In genomic region chr1:65687435-65688214, GRCh38 we compare ENCODE assay signal across 8 cellular contexts.
DNase-seq lines count a peak whose midpoint lies in the region; ATAC-seq and TF ChIP-seq lines count a peak whose summit lies in the region.

No MANE protein-coding gene starts in this region.

- no peak overlapping the region for H3K9ac ChIP-seq in MM.1S (ENCODE audit: low read length)
- H3K9ac ChIP-seq in SK-N-MC (ENCODE audit: insufficient read length): no peak overlapping the region

- no peak for TF ChIP-seq POLR2A in upper lobe of left lung (IDR thresholded peaks at IDR 0.05)

- no peak overlapping the region for H2AFZ ChIP-seq in MM.1S (ENCODE audit: low read length)

- no peaks in the 10 kb centered on the region for H3K79me2 ChIP-seq in MM.1S (ENCODE audit: low read length)

- H3K9me3 ChIP-seq in MM.1S (replicated peaks; ENCODE audit: insufficient read depth, low read length): no peaks in the 10 kb centered on the region
- H3K9me3 ChIP-seq in SK-N-MC (ENCODE audit: low read depth, low read length): no peaks in the 10 kb centered on the region
- H3K9me3 ChIP-seq in upper lobe of left lung: no peaks in the 10 kb centered on the region

- TF ChIP-seq CTCF in MM.1S (IDR thresholded peaks at IDR 0.05; ENCODE audit: low read length) (peak; percentile 92), upper lobe of left lung (IDR thresholded peaks at IDR 0.05) (peak; percentile 89 to 96 (median 94))

- H3K27me3 ChIP-seq in MM.1S (replicated peaks; ENCODE audit: insufficient read depth, low read length) (no peaks in the 10 kb centered on the region), upper lobe of left lung (no peaks in the 10 kb centered on the region)

- no peaks in the 10 kb centered on the region for H4K20me1 ChIP-seq in MM.1S (ENCODE audit: insufficient read depth, low read length)

- peak; percentile 76 for ATAC-seq in Right ventricle myocardium inferior
- peak; percentile 89 to 94 for ATAC-seq in upper lobe of left lung (ENCODE audit: low FRiP score in 2 of 2)

- 16 to 19% methylated on average over 8 of the region's 8 CpGs for WGBS in upper lobe of left lung, 2 donors

- H3F3A ChIP-seq in MM.1S (ENCODE audit: insufficient read depth, low read length): no peaks in the 10 kb centered on the region

- intact Hi-C loops in Right ventricle myocardium inferior (cut with DNase I): loop anchor here (1.0 to 10.0 kb wide), 4 partner anchors 255 to 1003 kb away; no protein-coding TSS in a partner anchor

- H3K36me3 ChIP-seq in MM.1S (replicated peaks; ENCODE audit: insufficient read depth, low read length) (no peaks in the 10 kb centered on the region), SK-N-MC (ENCODE audit: insufficient read depth, low read length) (no peaks in the 10 kb centered on the region), upper lobe of left lung (no peaks in the 10 kb centered on the region)

- no peak for TF ChIP-seq EP300 in upper lobe of left lung (IDR thresholded peaks at IDR 0.05)

- H3K4me3 ChIP-seq in MM.1S (ENCODE audit: low read length): no peak overlapping the region
- peak overlapping the region; percentile 49 for H3K4me3 ChIP-seq in SK-N-MC
- H3K4me3 ChIP-seq in upper lobe of left lung: no peak overlapping the region

- DNase-seq in ELF-1 (ENCODE audit: low read depth, low spot score): peak; percentile 92
- peak; percentile 81 for DNase-seq in H4 (ENCODE audit: low spot score)
- peak; percentile 65 for DNase-seq in MM.1S
- peak; percentile 52 for DNase-seq in SK-N-MC (ENCODE audit: low read depth, low spot score)
- DNase-seq in activated naive CD4-positive, alpha-beta T cell treated with anti-CD3 and anti-CD28 coated beads, Interleukin-2, amount 50 U/mL, for 16 hours: peak; percentile 74
- peak; percentile 88 for DNase-seq in Right ventricle myocardium inferior (ENCODE audit: missing footprints)
- DNase-seq in pons (ENCODE audit: low spot score): peak; percentile 89
- DNase-seq in upper lobe of left lung: peak in 1 of 2 donors; percentile 81

- H3K4me1 ChIP-seq in MM.1S (ENCODE audit: low read length) (peaks cover 36% of the 10 kb centered on the region), upper lobe of left lung (peaks cover 14 to 28% (median 23%) of the 10 kb centered on the region in 4 donors)

- no peak overlapping the region for H3K27ac ChIP-seq in MM.1S (ENCODE audit: low read length)
- no peak overlapping the region for H3K27ac ChIP-seq in SK-N-MC
- H3K27ac ChIP-seq in upper lobe of left lung: no peak overlapping the region

- no peak overlapping the region for H3K4me2 ChIP-seq in MM.1S (ENCODE audit: low read depth, low read length)

- H3K9me2 ChIP-seq in MM.1S (replicated peaks; ENCODE audit: insufficient read depth, low read length): no peaks in the 10 kb centered on the region
